ENCODE assay signal across 23 cellular contexts in genomic region chr11:106642331-106642730, GRCh38.
"Had no signal": no experiment of that assay in that cellular context is flagged by ENCODE, and none has a peak within 500 bp of the region (broad histone marks: within the 10 kb centered on the region; RNA-seq: fewer than 3 reads in every experiment).

No MANE protein-coding gene starts in this region.

- H3K27ac Mint-ChIP-seq: dendritic cell treated with granulocyte-macrophage colony-stimulating factor and Interleukin-4, amounts not matched to agents 40 ng/mL and 50 ng/mL, for 4 days; memory B cell; naive thymus-derived CD8-positive, alpha-beta T cell; stimulated activated naive B cell treated with anti-CD40 and anti-IgM and Interleukin-4, amounts not matched to agents 10 μg/mL and 1 μg/mL and 100 μg/mL, for 72 hours; T-cell had no signal

- H3K27ac ChIP-seq: adrenal gland, body of pancreas, neutrophil, parathyroid adenoma, sigmoid colon, thyroid gland, VCaP had no signal

- H3K4me3 ChIP-seq: adrenal gland, body of pancreas, sigmoid colon, thyroid gland had no signal

- H2AFZ ChIP-seq: parathyroid adenoma had no signal

- H3K36me3 ChIP-seq: adrenal gland, neutrophil, sigmoid colon, thyroid gland had no signal

- H3K27me3 Mint-ChIP-seq: dendritic cell treated with granulocyte-macrophage colony-stimulating factor and Interleukin-4, amounts not matched to agents 40 ng/mL and 50 ng/mL, for 4 days; memory B cell; naive thymus-derived CD8-positive, alpha-beta T cell; stimulated activated naive B cell treated with anti-CD40 and anti-IgM and Interleukin-4, amounts not matched to agents 10 μg/mL and 1 μg/mL and 100 μg/mL, for 72 hours; T-cell had no signal

- H3K9me3 ChIP-seq: adrenal gland, neutrophil, thyroid gland had no signal

- H3K9ac ChIP-seq: parathyroid adenoma had no signal

- H3K27me3 ChIP-seq: adrenal gland, body of pancreas, neutrophil, sigmoid colon, thyroid gland had no signal

- H3K4me1 Mint-ChIP-seq: memory B cell; naive thymus-derived CD8-positive, alpha-beta T cell; stimulated activated naive B cell treated with anti-CD40 and anti-IgM and Interleukin-4, amounts not matched to agents 10 μg/mL and 1 μg/mL and 100 μg/mL, for 72 hours; T-cell had no signal

- H3K4me1 ChIP-seq: adrenal gland, body of pancreas, parathyroid adenoma, sigmoid colon, thyroid gland had no signal

- H3K4me3 Mint-ChIP-seq: dendritic cell treated with granulocyte-macrophage colony-stimulating factor and Interleukin-4, amounts not matched to agents 40 ng/mL and 50 ng/mL, for 4 days; memory B cell; naive thymus-derived CD8-positive, alpha-beta T cell; stimulated activated naive B cell treated with anti-CD40 and anti-IgM and Interleukin-4, amounts not matched to agents 10 μg/mL and 1 μg/mL and 100 μg/mL, for 72 hours; T-cell had no signal

- DNase-seq: activated CD4-positive, alpha-beta T cell treated with anti-CD3 and anti-CD28 coated beads for 1 hour; activated CD4-positive, alpha-beta T cell treated with anti-CD3 and anti-CD28 coated beads, Interleukin-2, amount 50 U/mL, for 4 hours; activated effector memory CD4-positive, alpha-beta T cell treated with Interleukin-2 at 50 U/mL for 16 hours; activated naive CD4-positive, alpha-beta T cell treated with anti-CD3 and anti-CD28 coated beads, Interleukin-2, amount 50 U/mL, for 16 hours; adrenal gland; body of pancreas; effector memory CD4-positive, alpha-beta T cell; glutamatergic neuron; kidney glomerular epithelial cell; left ventricle myocardium superior; naive thymus-derived CD8-positive, alpha-beta T cell; sigmoid colon; stimulated activated CD4-positive, alpha-beta T cell treated with anti-CD3 and anti-CD28 coated beads, Interleukin-12 subunit alpha, Interleukin-12 subunit beta, amount 100 ng/mL, for 4 hours; stimulated activated CD4-positive, alpha-beta T cell treated with anti-CD3 and anti-CD28 coated beads, Interleukin-2, amount 100 ng/mL, for 24 hours; stimulated activated naive B cell treated with anti-CD40 and anti-IgM and Interleukin-4, amounts not matched to agents 10 μg/mL and 1 μg/mL and 100 μg/mL, for 72 hours; T-cell; T1000; thyroid gland had no signal

- ATAC-seq: body of pancreas; left ventricle myocardium superior; naive thymus-derived CD8-positive, alpha-beta T cell; stimulated activated naive B cell treated with anti-CD40 and anti-IgM and Interleukin-4, amounts not matched to agents 10 μg/mL and 1 μg/mL and 100 μg/mL, for 72 hours; T-cell had no signal

- H3K36me3 Mint-ChIP-seq: memory B cell; stimulated activated naive B cell treated with anti-CD40 and anti-IgM and Interleukin-4, amounts not matched to agents 10 μg/mL and 1 μg/mL and 100 μg/mL, for 72 hours; T-cell had no signal
